13 cellular contexts compared by ENCODE assay signal in genomic region chr19:295687-296370, GRCh38. TPM values are rescaled to one million over a fixed set of nuclear protein-coding genes. Genes with fewer than 3 reads are reported as not detected.
DNase-seq lines count a peak whose midpoint lies in the region; TF ChIP-seq lines count a peak whose summit lies in the region.
"Had no signal": no experiment of that assay in that cellular context is flagged by ENCODE, and none has a peak within 500 bp of the region (broad histone marks: within the 10 kb centered on the region; RNA-seq: fewer than 3 reads in every experiment).

No MANE protein-coding gene starts in this region.

- DNase-seq in esophagus muscularis mucosa (ENCODE audit: extremely low spot score) (no peak), BE2C (no peak), NCI-H146 (lab: John Stamatoyannopoulos, UW) (no peak), Karpas-422 (no peak), inferior parietal cortex (ENCODE audit: extremely low spot score) (no peak)
- DNase-seq: naive B cell had no signal

- H3K9ac ChIP-seq in HUES48 (ENCODE audit: low read depth, low read length) (no peak overlapping the region), parathyroid adenoma (no peak overlapping the region), Karpas-422 (ENCODE audit: low read length) (no peak overlapping the region)

- H3K79me2 ChIP-seq in parathyroid adenoma (no peaks in the 10 kb centered on the region), Karpas-422 (ENCODE audit: low read length) (no peaks in the 10 kb centered on the region)

- H2AFZ ChIP-seq in parathyroid adenoma (peak overlapping the region; percentile 1), Karpas-422 (ENCODE audit: low read length) (no peak overlapping the region)

- no peak for TF ChIP-seq EP300 in esophagus muscularis mucosa (IDR thresholded peaks at IDR 0.05)

- H3K4me2 ChIP-seq in parathyroid adenoma (ENCODE audit: low read length), result no peak overlapping the region
- H3K4me2 ChIP-seq in Karpas-422 (ENCODE audit: low read depth, low read length, poor library complexity, severe bottlenecking), result no peak overlapping the region

- no peaks in the 10 kb centered on the region for H3K36me3 ChIP-seq in HUES48 (ENCODE audit: control insufficient read depth, insufficient read depth, low read length)
- no peaks in the 10 kb centered on the region for H3K36me3 ChIP-seq in esophagus muscularis mucosa
- no peaks in the 10 kb centered on the region for H3K36me3 ChIP-seq in parathyroid adenoma (ENCODE audit: control insufficient read depth, insufficient read depth, low read length)
- no peaks in the 10 kb centered on the region for H3K36me3 ChIP-seq in BE2C
- no peaks in the 10 kb centered on the region for H3K36me3 ChIP-seq in Karpas-422 (ENCODE audit: insufficient read depth, low read length)

- TF ChIP-seq CTCF in 22Rv1 (IDR thresholded peaks at IDR 0.05) (no peak), esophagus muscularis mucosa (IDR thresholded peaks at IDR 0.05) (no peak), parathyroid adenoma (IDR thresholded peaks at IDR 0.05) (no peak), BE2C (IDR thresholded peaks at IDR 0.05; ENCODE audit: low read depth, low read length) (no peak)

- no peaks in the 10 kb centered on the region for H4K20me1 ChIP-seq in Karpas-422 (ENCODE audit: insufficient read depth, low read depth, low read length)

- 38% methylated on average over 9 of the region's 13 CpGs for WGBS in esophagus muscularis mucosa

- H3K9me2 ChIP-seq in Karpas-422 (replicated peaks; ENCODE audit: insufficient read depth, low read length), result no peaks in the 10 kb centered on the region

- H3K9me3 ChIP-seq in HUES48 (ENCODE audit: control insufficient read depth, insufficient read depth, low read length) (no peaks in the 10 kb centered on the region), esophagus muscularis mucosa (no peaks in the 10 kb centered on the region), parathyroid adenoma (ENCODE audit: control insufficient read depth, low read length) (no peaks in the 10 kb centered on the region), BE2C (no peaks in the 10 kb centered on the region), Karpas-422 (ENCODE audit: low read length) (no peaks in the 10 kb centered on the region)

- intact Hi-C loops in esophagus muscularis mucosa (cut with DNase I), result no loop called here

- no peak overlapping the region for H3K4me3 ChIP-seq in HUES48 (ENCODE audit: low read depth, low read length)
- H3K4me3 ChIP-seq in esophagus muscularis mucosa, result no peak overlapping the region
- H3K4me3 ChIP-seq in parathyroid adenoma (ENCODE audit: low read depth, low read length), result no peak overlapping the region
- no peak overlapping the region for H3K4me3 ChIP-seq in BE2C (ENCODE audit: low read depth, low read length)
- H3K4me3 ChIP-seq in Karpas-422 (ENCODE audit: low read length), result no peak overlapping the region
- H3K4me3 ChIP-seq: K562, lung had no signal

- no peak for TF ChIP-seq POLR2A in esophagus muscularis mucosa (IDR thresholded peaks at IDR 0.05; ENCODE audit: low read depth)

- peak overlapping the region; percentile 22 for H3K27ac ChIP-seq in 22Rv1
- H3K27ac ChIP-seq in HUES48 (ENCODE audit: low read depth, low read length), result peak overlapping the region; percentile 16
- peak overlapping the region; percentile 45 to 80 (median 54) for H3K27ac ChIP-seq in esophagus muscularis mucosa (replicated peaks in 1 of 4)
- peak overlapping the region; percentile 5 for H3K27ac ChIP-seq in parathyroid adenoma
- H3K27ac ChIP-seq in Karpas-422 (ENCODE audit: low read length), result no peak overlapping the region
- H3K27ac ChIP-seq: epithelial cell of prostate, HL-60 had no signal

- H3K27me3 ChIP-seq in HUES48 (ENCODE audit: control insufficient read depth, insufficient read depth, low read length), result peaks cover 16% of the 10 kb centered on the region
- H3K27me3 ChIP-seq in esophagus muscularis mucosa, result peaks cover 0 to 44% (median 34%) of the 10 kb centered on the region in 4 donors
- H3K27me3 ChIP-seq in parathyroid adenoma (ENCODE audit: control insufficient read depth, insufficient read depth, low read length), result peaks cover 2% of the 10 kb centered on the region
- H3K27me3 ChIP-seq in BE2C, result peaks cover 22% of the 10 kb centered on the region
- no peaks in the 10 kb centered on the region for H3K27me3 ChIP-seq in Karpas-422 (ENCODE audit: low read length)

- peaks cover 20% of the 10 kb centered on the region for H3K4me1 ChIP-seq in HUES48 (ENCODE audit: control insufficient read depth, insufficient read depth, low read length)
- H3K4me1 ChIP-seq in esophagus muscularis mucosa, result peaks cover 22 to 46% (median 40%) of the 10 kb centered on the region in 4 donors
- peaks cover 8% of the 10 kb centered on the region for H3K4me1 ChIP-seq in parathyroid adenoma
- H3K4me1 ChIP-seq in BE2C, result no peaks in the 10 kb centered on the region
- H3K4me1 ChIP-seq in Karpas-422 (ENCODE audit: low read length), result no peaks in the 10 kb centered on the region

RNA-seq across cellular contexts. Expression of gene PLPP2, which starts 4.6 kb away (rescaled TPM):
- 1 to 10 TPM; 2.1 to 9.1 (median 5.0) TPM for total RNA-seq in esophagus muscularis mucosa
- 0.60 TPM for polyA plus RNA-seq in BE2C (2012; ENCODE audit: insufficient read depth, insufficient read length, low read depth)
- total RNA-seq in Karpas-422 (2014; rRNA removed; shearing (Covaris generic); ENCODE audit: low replicate concordance), result 0.04 and 0.26 TPM in 2 replicates

RNA-seq across cellular contexts. Expression of gene MIER2, which starts 48.8 kb away (rescaled TPM):
- 10 to 100 TPM; 11.6 to 26.4 (median 18.9) TPM for total RNA-seq in esophagus muscularis mucosa
- 59.0 TPM for polyA plus RNA-seq in BE2C (2012; ENCODE audit: insufficient read depth, insufficient read length, low read depth)
- total RNA-seq in Karpas-422 (2014; rRNA removed; shearing (Covaris generic); ENCODE audit: low replicate concordance), result 7.9 and 15.3 TPM in 2 replicates
